Comparison of ENCODE assay signal across 12 cellular contexts in genomic region chr15:77030928-77031375, GRCh38. TPM values are rescaled to one million over a fixed set of nuclear protein-coding genes. Genes with fewer than 3 reads are reported as not detected.
DNase-seq lines count a peak whose midpoint lies in the region; ATAC-seq and TF ChIP-seq lines count a peak whose summit lies in the region.
"Had no signal": no experiment of that assay in that cellular context is flagged by ENCODE, and none has a peak within 500 bp of the region (broad histone marks: within the 10 kb centered on the region; RNA-seq: fewer than 3 reads in every experiment).

No MANE protein-coding gene starts in this region.

- no peak for ATAC-seq in activated CD8-positive, alpha-beta memory T cell treated with anti-CD3 and anti-CD28 coated beads, Interleukin-2, amount 10 ng/mL, durations not matched to agents 7 days and 5 days

- H3K27me3 ChIP-seq in Loucy (ENCODE audit: insufficient read depth, low read length, poor library complexity, severe bottlenecking) = no peaks in the 10 kb centered on the region
- no peaks in the 10 kb centered on the region for H3K27me3 ChIP-seq in GM23248 (replicated peaks; ENCODE audit: insufficient read depth)
- H3K27me3 ChIP-seq: thyroid gland had no signal

- H3K79me2 ChIP-seq in Loucy (ENCODE audit: insufficient read depth, low read length) (no peaks in the 10 kb centered on the region), GM23248 (ENCODE audit: insufficient read depth) (no peaks in the 10 kb centered on the region)

- H3K9ac ChIP-seq in Loucy (ENCODE audit: low read depth, low read length, poor library complexity, severe bottlenecking) (peak overlapping the region; percentile 22), GM23248 (no peak overlapping the region)

- H3K4me1 ChIP-seq in Loucy (ENCODE audit: insufficient read depth, low read length, poor library complexity, severe bottlenecking) (peaks cover 5% of the 10 kb centered on the region), GM23248 (ENCODE audit: insufficient read depth) (no peaks in the 10 kb centered on the region)

- H2AFZ ChIP-seq in Loucy (ENCODE audit: low read length) (no peak overlapping the region), GM23248 (no peak overlapping the region)

- no peaks in the 10 kb centered on the region for H3K9me3 Mint-ChIP-seq in activated CD8-positive, alpha-beta memory T cell treated with anti-CD3 and anti-CD28 coated beads, Interleukin-2, amount 10 ng/mL, durations not matched to agents 7 days and 5 days (ENCODE audit: low read depth)
- no peaks in the 10 kb centered on the region for H3K9me3 Mint-ChIP-seq in endothelial cell (ENCODE audit: unreplicated experiment)

- no peak for DNase-seq in activated CD8-positive, alpha-beta memory T cell treated with anti-CD3 and anti-CD28 coated beads, Interleukin-2, amount 10 ng/mL, durations not matched to agents 7 days and 5 days
- no peak for DNase-seq in activated CD8-positive, alpha-beta memory T cell treated with anti-CD3 and anti-CD28 coated beads for 24 hours
- DNase-seq in endothelial cell (ENCODE audit: low spot score) (peak; percentile 6), GM23248 (no peak), G401 (ENCODE audit: low spot score) (no peak)
- DNase-seq in stimulated activated CD4-positive, alpha-beta T cell treated with anti-CD3 and anti-CD28 coated beads, Interleukin-4, amount 100 ng/mL, for 24 hours = peak; percentile 1
- no peak for DNase-seq in activated CD4-positive, alpha-beta T cell treated with anti-CD3 and anti-CD28 coated beads for 4 hours
- DNase-seq: DMS153, thyroid gland had no signal

- H3K4me3 ChIP-seq in Loucy (ENCODE audit: low read length, poor library complexity, severe bottlenecking) (no peak overlapping the region), GM23248 (no peak overlapping the region)
- H3K4me3 ChIP-seq: thyroid gland had no signal

- H3K36me3 ChIP-seq in Loucy (ENCODE audit: insufficient read depth, low read length) (no peaks in the 10 kb centered on the region; the same call in 1 of the 2 replicates), GM23248 (ENCODE audit: low read depth) (no peaks in the 10 kb centered on the region)
- H3K36me3 ChIP-seq: thyroid gland had no signal

- H4K20me1 ChIP-seq in Loucy (ENCODE audit: insufficient read depth, low read length, poor library complexity, severe bottlenecking) (no peaks in the 10 kb centered on the region), GM23248 (ENCODE audit: insufficient read depth) (no peaks in the 10 kb centered on the region)

- no peak overlapping the region for H3K27ac ChIP-seq in GM23248
- H3K27ac ChIP-seq: thyroid gland had no signal

- H3K4me1 Mint-ChIP-seq in activated CD8-positive, alpha-beta memory T cell treated with anti-CD3 and anti-CD28 coated beads, Interleukin-2, amount 10 ng/mL, durations not matched to agents 7 days and 5 days = peaks cover 25% of the 10 kb centered on the region
- H3K4me1 Mint-ChIP-seq in endothelial cell (ENCODE audit: unreplicated experiment) = peaks cover 2% of the 10 kb centered on the region

- H3K27me3 Mint-ChIP-seq in activated CD8-positive, alpha-beta memory T cell treated with anti-CD3 and anti-CD28 coated beads, Interleukin-2, amount 10 ng/mL, durations not matched to agents 7 days and 5 days = no peaks in the 10 kb centered on the region
- peaks cover 16% of the 10 kb centered on the region for H3K27me3 Mint-ChIP-seq in endothelial cell (ENCODE audit: unreplicated experiment)

- H3K9me3 ChIP-seq in Loucy (ENCODE audit: insufficient read depth, low read depth, low read length) = no peaks in the 10 kb centered on the region
- no peaks in the 10 kb centered on the region for H3K9me3 ChIP-seq in GM23248 (ENCODE audit: low read depth)
- H3K9me3 ChIP-seq: thyroid gland had no signal

- H3K4me2 ChIP-seq in Loucy (ENCODE audit: low read depth, low read length, poor library complexity, severe bottlenecking) = peak overlapping the region; percentile 34
- no peak overlapping the region for H3K4me2 ChIP-seq in GM23248 (ENCODE audit: unreplicated experiment)

- CTCF ChIA-PET in activated CD8-positive, alpha-beta memory T cell treated with anti-CD3 and anti-CD28 coated beads, Interleukin-2, amount 10 ng/mL, durations not matched to agents 7 days and 5 days (lab: Charles Lee) = interaction anchor here (1.0 to 3.3 kb wide), 16 partner anchors 8 to 513 kb away, joined by 3 to 31 read pairs (median 4); no protein-coding TSS in a partner anchor

- WGBS in GM23248 (ENCODE audit: low coverage in 1 of 2, low lambda C conversion rate in 2 of 2, missing lambda C conversion rate in 2 of 2), 2 experiments = 80 to 82% methylated on average over 10 of the region's 10 CpGs

- peak overlapping the region; percentile 73 for H3K27ac Mint-ChIP-seq in activated CD8-positive, alpha-beta memory T cell treated with anti-CD3 and anti-CD28 coated beads, Interleukin-2, amount 10 ng/mL, durations not matched to agents 7 days and 5 days
- H3K27ac Mint-ChIP-seq in endothelial cell (ENCODE audit: unreplicated experiment) = no peak overlapping the region

- in situ Hi-C loops in GM23248 (cut with MboI) = no loop called here
- in situ Hi-C loops in G401 (cut with HindIII; ENCODE audit: low sequenced_read_pairs) = no loop called here

- peaks cover 50% of the 10 kb centered on the region for H3K36me3 Mint-ChIP-seq in activated CD8-positive, alpha-beta memory T cell treated with anti-CD3 and anti-CD28 coated beads, Interleukin-2, amount 10 ng/mL, durations not matched to agents 7 days and 5 days
- no peaks in the 10 kb centered on the region for H3K36me3 Mint-ChIP-seq in endothelial cell (ENCODE audit: low read depth, unreplicated experiment)

- H3K9me2 ChIP-seq in Loucy (replicated peaks; ENCODE audit: low read depth, low read length) (no peaks in the 10 kb centered on the region), GM23248 (ENCODE audit: insufficient read depth) (no peaks in the 10 kb centered on the region)

- H3K4me3 Mint-ChIP-seq in activated CD8-positive, alpha-beta memory T cell treated with anti-CD3 and anti-CD28 coated beads, Interleukin-2, amount 10 ng/mL, durations not matched to agents 7 days and 5 days = no peak overlapping the region
- H3K4me3 Mint-ChIP-seq in endothelial cell (ENCODE audit: unreplicated experiment) = no peak overlapping the region

- H3F3A ChIP-seq in Loucy (ENCODE audit: low read depth) (no peaks in the 10 kb centered on the region), GM23248 (ENCODE audit: insufficient read depth) (no peaks in the 10 kb centered on the region)

- TF ChIP-seq CTCF in Loucy (conservative IDR thresholded peaks at IDR 0.05; ENCODE audit: low read length) (no peak), endothelial cell (IDR thresholded peaks at IDR 0.05; ENCODE audit: unreplicated experiment) (no peak)

RNA-seq across cellular contexts. Expression of gene PSTPIP1, which starts 36.0 kb away (rescaled TPM):
- 100 to 1,000 TPM; 157 to 255 TPM for total RNA-seq in activated CD8-positive, alpha-beta memory T cell treated with anti-CD3 and anti-CD28 coated beads, Interleukin-2, amount 10 ng/mL, durations not matched to agents 7 days and 5 days
- total RNA-seq in endothelial cell (ENCODE audit: unreplicated experiment) = not detected
- total RNA-seq in GM23248 (2014; rRNA removed; shearing (Covaris generic)) = 0.38 TPM in 1 of 2 replicates, not detected in the other
- 0.71 and 0.80 TPM in 2 replicates for polyA plus RNA-seq in GM23248 (2016; fragmentation: Nextera tagmentation; extraction: Ambion mirVana)
- total RNA-seq in G401 (2014; rRNA removed; shearing (Covaris generic)) = not detected in 2 replicates
- total RNA-seq: A673, epithelial cell of proximal tubule had no signal

RNA-seq across cellular contexts. Expression of gene TSPAN3, which starts 40.0 kb away (rescaled TPM):
- total RNA-seq in activated CD8-positive, alpha-beta memory T cell treated with anti-CD3 and anti-CD28 coated beads, Interleukin-2, amount 10 ng/mL, durations not matched to agents 7 days and 5 days = 10 to 100 TPM; 20.9 to 29.4 TPM
- 140 TPM for total RNA-seq in endothelial cell (ENCODE audit: unreplicated experiment)
- 321 and 332 TPM in 2 replicates for total RNA-seq in GM23248 (2014; rRNA removed; shearing (Covaris generic))
- 307 and 320 TPM in 2 replicates for polyA plus RNA-seq in GM23248 (2016; fragmentation: Nextera tagmentation; extraction: Ambion mirVana)
- total RNA-seq in G401 (2014; rRNA removed; shearing (Covaris generic)) = 235 and 245 TPM in 2 replicates

Comparison
In these comparisons a context has a peak if more than half of its experiments do, and no peak if none do; other contexts are left out.
1. DNase-seq: peak in endothelial cell (single experiment) and stimulated activated CD4-positive, alpha-beta T cell treated with anti-CD3 and anti-CD28 coated beads, Interleukin-4, amount 100 ng/mL, for 24 hours (single experiment); none in activated CD8-positive, alpha-beta memory T cell treated with anti-CD3 and anti-CD28 coated beads, Interleukin-2, amount 10 ng/mL, durations not matched to agents 7 days and 5 days (single experiment), activated CD8-positive, alpha-beta memory T cell treated with anti-CD3 and anti-CD28 coated beads for 24 hours (single experiment), GM23248 (single experiment), activated CD4-positive, alpha-beta T cell treated with anti-CD3 and anti-CD28 coated beads for 4 hours (0 of 2) and G401 (single experiment).
2. RNA of gene PSTPIP1, which starts 36.0 kb away (total RNA-seq): 157 to 255 TPM in activated CD8-positive, alpha-beta memory T cell treated with anti-CD3 and anti-CD28 coated beads, Interleukin-2, amount 10 ng/mL, durations not matched to agents 7 days and 5 days; not detected in endothelial cell (single experiment), 0.38 TPM in GM23248 and not detected in G401; every median in the first group is over 100 times any median in the second.